In genomic region chr12:104792570-104792969, GRCh38 we compare ENCODE assay signal across 10 cellular contexts.
DNase-seq lines count a peak whose midpoint lies in the region; ATAC-seq and TF ChIP-seq lines count a peak whose summit lies in the region.
"Had no signal": no experiment of that assay in that cellular context is flagged by ENCODE, and none has a peak within 500 bp of the region (broad histone marks: within the 10 kb centered on the region; RNA-seq: fewer than 3 reads in every experiment).

No MANE protein-coding gene starts in this region.

- no peak overlapping the region for H3K23ac ChIP-seq in neuronal stem cell (ENCODE audit: low read depth, low read length, poor library complexity)

- no peaks in the 10 kb centered on the region for H3K4me1 ChIP-seq in RWPE2 (ENCODE audit: insufficient read depth, poor library complexity, severe bottlenecking)
- peaks cover 7% of the 10 kb centered on the region for H3K4me1 ChIP-seq in rectal smooth muscle tissue (ENCODE audit: control insufficient read depth, insufficient read depth, low read length)
- peaks cover 3 to 6% of the 10 kb centered on the region in 2 donors for H3K4me1 ChIP-seq in neuronal stem cell (ENCODE audit: control insufficient read depth in 2 of 2, insufficient read depth in 1 of 2, low read depth in 1 of 2, low read length in 2 of 2)

- in situ Hi-C loops in G401 (cut with HindIII; ENCODE audit: low sequenced_read_pairs) = no loop called here

- H3K27ac Mint-ChIP-seq in progenitor cell of endocrine pancreas = no peak overlapping the region
- H3K27ac Mint-ChIP-seq: nephron had no signal

- H3K4me3 ChIP-seq in RWPE2 (ENCODE audit: severe bottlenecking) (no peak overlapping the region), fibroblast of the aortic adventitia (ENCODE audit: low read depth, low read length) (peak overlapping the region; percentile 18), rectal smooth muscle tissue (ENCODE audit: low read length) (peak overlapping the region; percentile 41), neuronal stem cell (ENCODE audit: low read length in 2 of 2) (no peak overlapping the region)

- H3K4me1 Mint-ChIP-seq in progenitor cell of endocrine pancreas (ENCODE audit: low read depth) = peaks cover 3% of the 10 kb centered on the region

- H3K27me3 ChIP-seq in RWPE2 (ENCODE audit: insufficient read depth, poor library complexity, severe bottlenecking) (no peaks in the 10 kb centered on the region), rectal smooth muscle tissue (ENCODE audit: control insufficient read depth, insufficient read depth, low read length) (no peaks in the 10 kb centered on the region), neuronal stem cell (ENCODE audit: control insufficient read depth in 3 of 3, insufficient read depth in 3 of 3, low read depth in 1 of 3, low read length in 3 of 3) (no peaks in the 10 kb centered on the region)

- H3K9ac ChIP-seq in rectal smooth muscle tissue (ENCODE audit: low read length) (no peak overlapping the region), neuronal stem cell (ENCODE audit: low read depth, low read length, poor library complexity) (no peak overlapping the region)

- TF ChIP-seq CTCF in RWPE2 (IDR thresholded peaks at IDR 0.05; ENCODE audit: poor library complexity, severe bottlenecking) (no peak), fibroblast of the aortic adventitia (IDR thresholded peaks at IDR 0.05; ENCODE audit: insufficient read depth, low read length) (no peak), progenitor cell of endocrine pancreas (IDR thresholded peaks at IDR 0.05; ENCODE audit: unreplicated experiment) (no peak)

- no peak overlapping the region for H3K18ac ChIP-seq in neuronal stem cell (ENCODE audit: low read length)

- no peaks in the 10 kb centered on the region for H3K36me3 Mint-ChIP-seq in progenitor cell of endocrine pancreas (ENCODE audit: insufficient read depth)

- H2BK15ac ChIP-seq in neuronal stem cell (ENCODE audit: low read length) = no peak overlapping the region

- H3K36me3 ChIP-seq in RWPE2 (ENCODE audit: low read depth) = no peaks in the 10 kb centered on the region
- no peaks in the 10 kb centered on the region for H3K36me3 ChIP-seq in rectal smooth muscle tissue (ENCODE audit: control insufficient read depth, insufficient read depth, low read length)
- H3K36me3 ChIP-seq in neuronal stem cell (replicated peaks in 1 of 2; ENCODE audit: control insufficient read depth in 2 of 2, insufficient read depth in 2 of 2, low read length in 2 of 2) = no peaks in the 10 kb centered on the region

- H2AK5ac ChIP-seq in neuronal stem cell (ENCODE audit: low read depth, low read length) = no peak overlapping the region

- no peak overlapping the region for H3K4me2 ChIP-seq in neuronal stem cell (ENCODE audit: insufficient read depth, low read length, poor library complexity, severe bottlenecking)

- no peak overlapping the region for H3K27ac ChIP-seq in RWPE2 (ENCODE audit: poor library complexity, severe bottlenecking)
- no peak overlapping the region for H3K27ac ChIP-seq in rectal smooth muscle tissue (ENCODE audit: low read depth, low read length)
- no peak overlapping the region for H3K27ac ChIP-seq in neuronal stem cell (replicated peaks; ENCODE audit: low read length)

- H2BK12ac ChIP-seq in neuronal stem cell (ENCODE audit: low read length) = no peak overlapping the region

- WGBS in neuronal stem cell (ENCODE audit: extremely low coverage in 2 of 2, insufficient read length in 2 of 2, insufficient replicate concordance in 1 of 2), 2 donors = no CpG with 5 or more reads among the region's 4 CpGs

- no peak overlapping the region for H3K4me3 Mint-ChIP-seq in progenitor cell of endocrine pancreas (ENCODE audit: low read depth)
- H3K4me3 Mint-ChIP-seq: nephron had no signal

- peak; percentile 44 for DNase-seq in G401 (ENCODE audit: low spot score)
- DNase-seq in RWPE2 (ENCODE audit: low spot score) = no peak
- DNase-seq in fibroblast of the aortic adventitia (ENCODE audit: low read depth) = peak; percentile 97
- no peak for DNase-seq in stimulated activated CD4-positive, alpha-beta T cell treated with anti-CD3 and anti-CD28 coated beads, Interleukin-4, amount 100 ng/mL, for 4 hours
- DNase-seq in progenitor cell of endocrine pancreas (ENCODE audit: low spot score, unreplicated experiment) = no peak
- no peak for DNase-seq in neuronal stem cell (ENCODE audit: low spot score)
- DNase-seq: activated CD8-positive, alpha-beta memory T cell treated with anti-CD3 and anti-CD28 coated beads, Interleukin-2, amount 50 U/mL, for 4 hours had no signal

- no peak overlapping the region for H3K4ac ChIP-seq in neuronal stem cell (ENCODE audit: low read length)

- H2BK120ac ChIP-seq in neuronal stem cell (ENCODE audit: low read depth, low read length) = no peak overlapping the region

- H4K8ac ChIP-seq in neuronal stem cell (ENCODE audit: low read depth, low read length) = no peak overlapping the region

- H3K14ac ChIP-seq in neuronal stem cell (ENCODE audit: low read length) = no peak overlapping the region

- no peak overlapping the region for H2BK5ac ChIP-seq in neuronal stem cell (ENCODE audit: low read length)

- peaks cover 26% of the 10 kb centered on the region for H3K27me3 Mint-ChIP-seq in progenitor cell of endocrine pancreas

- no peak overlapping the region for H4K91ac ChIP-seq in neuronal stem cell (ENCODE audit: low read depth, low read length, poor library complexity)

- H3K9me3 ChIP-seq in RWPE2 (ENCODE audit: severe bottlenecking) (no peaks in the 10 kb centered on the region), neuronal stem cell (replicated peaks in 1 of 2; ENCODE audit: control insufficient read depth in 2 of 2, insufficient read depth in 1 of 2, low read depth in 1 of 2, low read length in 2 of 2) (no peaks in the 10 kb centered on the region)

- ATAC-seq in RWPE2 (ENCODE audit: low read depth) = peak; percentile 79
- no peak for ATAC-seq in GM18870 (IDR thresholded peaks at IDR 0.05; ENCODE audit: unreplicated experiment)

- H3K9me3 Mint-ChIP-seq in progenitor cell of endocrine pancreas (ENCODE audit: low read depth) = no peaks in the 10 kb centered on the region
- H3K9me3 Mint-ChIP-seq: nephron had no signal

- H2AFZ ChIP-seq in neuronal stem cell (ENCODE audit: low read length) = no peak overlapping the region

- no peaks in the 10 kb centered on the region for H3K79me1 ChIP-seq in neuronal stem cell (ENCODE audit: low read depth, low read length)

Comparison
In these comparisons a context has a peak if more than half of its experiments do, and no peak if none do; other contexts are left out.
1. DNase-seq: peak in G401 (single experiment) and fibroblast of the aortic adventitia (single experiment); none in RWPE2 (single experiment), stimulated activated CD4-positive, alpha-beta T cell treated with anti-CD3 and anti-CD28 coated beads, Interleukin-4, amount 100 ng/mL, for 4 hours (0 of 2), progenitor cell of endocrine pancreas (single experiment) and neuronal stem cell (single experiment).
2. H3K4me3 ChIP-seq: peak in fibroblast of the aortic adventitia (single experiment) and rectal smooth muscle tissue (single experiment); none in RWPE2 (single experiment) and neuronal stem cell (0 of 2).